ENCODE assay signal across 17 cellular contexts in genomic region chr13:57264965-57265364, GRCh38.
DNase-seq lines count a peak whose midpoint lies in the region; TF ChIP-seq lines count a peak whose summit lies in the region.
"Had no signal": no experiment of that assay in that cellular context is flagged by ENCODE, and none has a peak within 500 bp of the region (broad histone marks: within the 10 kb centered on the region; RNA-seq: fewer than 3 reads in every experiment).

No MANE protein-coding gene starts in this region.

- no peaks in the 10 kb centered on the region for H3F3A ChIP-seq in neural progenitor cell (ENCODE audit: low read depth)

- H3K27me3 Mint-ChIP-seq in MCF 10A (ENCODE audit: insufficient read depth, unreplicated experiment) (no peaks in the 10 kb centered on the region), neural progenitor cell (ENCODE audit: insufficient read depth, low read depth) (no peaks in the 10 kb centered on the region)
- no peaks in the 10 kb centered on the region for H3K27me3 Mint-ChIP-seq in activated CD4-positive, alpha-beta T cell treated with anti-CD3 and anti-CD28 coated beads, Interleukin-2, amount 10 ng/mL, durations not matched to agents 7 days and 5 days
- H3K27me3 Mint-ChIP-seq: CD4-positive, alpha-beta memory T cell had no signal

- BruUV-seq in MCF 10A (replicated peaks; lab: Mats Ljungman, UMichigan): no TSS peak
- no TSS peak for BruUV-seq in mammary epithelial cell (replicated peaks; lab: Mats Ljungman, UMichigan)

- H3K27ac Mint-ChIP-seq in MCF 10A (ENCODE audit: low read depth, unreplicated experiment) (no peak overlapping the region), neural progenitor cell (no peak overlapping the region)
- no peak overlapping the region for H3K27ac Mint-ChIP-seq in activated CD4-positive, alpha-beta T cell treated with anti-CD3 and anti-CD28 coated beads, Interleukin-2, amount 10 ng/mL, durations not matched to agents 7 days and 5 days
- H3K27ac Mint-ChIP-seq: CD14-positive monocyte; CD4-positive, alpha-beta memory T cell had no signal

- H3K27me3 ChIP-seq in mammary epithelial cell (ENCODE audit: insufficient read depth, low read length): no peaks in the 10 kb centered on the region
- H3K27me3 ChIP-seq in neural progenitor cell: no peaks in the 10 kb centered on the region
- H3K27me3 ChIP-seq: BLaER1 had no signal

- intact Hi-C loops in MCF 10A (cut with micrococcal nuclease) (no loop called here), mammary epithelial cell (cut with micrococcal nuclease) (no loop called here)

- TF ChIP-seq CTCF in MCF 10A (IDR thresholded peaks at IDR 0.05; ENCODE audit: unreplicated experiment) (no peak), mammary epithelial cell (conservative IDR thresholded peaks at IDR 0.05 in 1 of 2, IDR thresholded peaks at IDR 0.05 in 1 of 2; ENCODE audit: extremely low read depth in 1 of 2, insufficient read depth in 1 of 2, low read depth in 1 of 2, low read length in 2 of 2) (no peak), neural progenitor cell (IDR thresholded peaks at IDR 0.05) (no peak)

- in situ Hi-C loops in mammary epithelial cell (cut with MboI; ENCODE audit: low sequenced_read_pairs in 2 of 2) (no loop called here), G401 (cut with HindIII; ENCODE audit: low sequenced_read_pairs) (no loop called here)

- H3K4me1 Mint-ChIP-seq in MCF 10A (ENCODE audit: insufficient read depth, unreplicated experiment): no peaks in the 10 kb centered on the region
- H3K4me1 Mint-ChIP-seq in neural progenitor cell: no peaks in the 10 kb centered on the region
- no peaks in the 10 kb centered on the region for H3K4me1 Mint-ChIP-seq in activated CD4-positive, alpha-beta T cell treated with anti-CD3 and anti-CD28 coated beads, Interleukin-2, amount 10 ng/mL, durations not matched to agents 7 days and 5 days
- H3K4me1 Mint-ChIP-seq: CD14-positive monocyte; CD4-positive, alpha-beta memory T cell had no signal

- H3K4me1 ChIP-seq in mammary epithelial cell (ENCODE audit: insufficient read depth, low read length): no peaks in the 10 kb centered on the region
- no peaks in the 10 kb centered on the region for H3K4me1 ChIP-seq in neural progenitor cell
- H3K4me1 ChIP-seq: BLaER1 had no signal

- no peak overlapping the region for H3K4me3 ChIP-seq in mammary epithelial cell (replicated peaks in 1 of 3; ENCODE audit: insufficient read depth in 1 of 3, low read depth in 2 of 3, low read length in 3 of 3)
- H3K4me3 ChIP-seq in neural progenitor cell: no peak overlapping the region
- H3K4me3 ChIP-seq: BLaER1 had no signal

- H2AFZ ChIP-seq in mammary epithelial cell (ENCODE audit: low read depth, low read length) (no peak overlapping the region), neural progenitor cell (replicated peaks) (no peak overlapping the region)

- H3K36me3 ChIP-seq in mammary epithelial cell (ENCODE audit: insufficient read depth, low read length): no peaks in the 10 kb centered on the region
- peaks cover 2% of the 10 kb centered on the region for H3K36me3 ChIP-seq in neural progenitor cell
- H3K36me3 ChIP-seq: BLaER1 had no signal

- H3K36me3 Mint-ChIP-seq in MCF 10A (ENCODE audit: insufficient read depth, unreplicated experiment) (no peaks in the 10 kb centered on the region), neural progenitor cell (no peaks in the 10 kb centered on the region)
- H3K36me3 Mint-ChIP-seq in activated CD4-positive, alpha-beta T cell treated with anti-CD3 and anti-CD28 coated beads, Interleukin-2, amount 10 ng/mL, durations not matched to agents 7 days and 5 days (ENCODE audit: low read depth): no peaks in the 10 kb centered on the region
- H3K36me3 Mint-ChIP-seq: CD14-positive monocyte; CD4-positive, alpha-beta memory T cell had no signal

- H3K4me3 Mint-ChIP-seq in MCF 10A (ENCODE audit: unreplicated experiment) (no peak overlapping the region), neural progenitor cell (no peak overlapping the region)
- H3K4me3 Mint-ChIP-seq in activated CD4-positive, alpha-beta T cell treated with anti-CD3 and anti-CD28 coated beads, Interleukin-2, amount 10 ng/mL, durations not matched to agents 7 days and 5 days: no peak overlapping the region
- H3K4me3 Mint-ChIP-seq: CD14-positive monocyte; CD4-positive, alpha-beta memory T cell had no signal

- dilution Hi-C loops in mammary epithelial cell (cut with HindIII; ENCODE audit: low sequenced_read_pairs): no loop called here

- H3K27ac ChIP-seq in mammary epithelial cell (ENCODE audit: insufficient read depth, low read depth, low read length) (no peak overlapping the region), neural progenitor cell (no peak overlapping the region)
- H3K27ac ChIP-seq: BLaER1 had no signal

- no peak overlapping the region for H3K9ac ChIP-seq in mammary epithelial cell (ENCODE audit: insufficient read depth, low read length)
- no peak overlapping the region for H3K9ac ChIP-seq in neural progenitor cell
- H3K9ac ChIP-seq: BLaER1 had no signal

- CTCF ChIA-PET in MCF 10A (lab: Yijun Ruan, JAX) (interaction anchor here (0.6 kb wide), 1 partner anchor 40 kb away, joined by 3 read pairs; no protein-coding TSS in a partner anchor), mammary epithelial cell (lab: Charles Lee; ENCODE audit: low non-redundant PET) (no interaction called here)
- CTCF ChIA-PET in activated CD4-positive, alpha-beta T cell treated with anti-CD3 and anti-CD28 coated beads, Interleukin-2, amount 10 ng/mL, durations not matched to agents 7 days and 5 days (lab: Charles Lee): no interaction called here

- H3K9me3 Mint-ChIP-seq in MCF 10A (ENCODE audit: unreplicated experiment) (no peaks in the 10 kb centered on the region), neural progenitor cell (peaks cover 3% of the 10 kb centered on the region)
- peaks cover 6% of the 10 kb centered on the region for H3K9me3 Mint-ChIP-seq in activated CD4-positive, alpha-beta T cell treated with anti-CD3 and anti-CD28 coated beads, Interleukin-2, amount 10 ng/mL, durations not matched to agents 7 days and 5 days

- peaks cover 8% of the 10 kb centered on the region for H3K9me3 ChIP-seq in mammary epithelial cell (replicated peaks; ENCODE audit: insufficient read depth, low read length)
- H3K9me3 ChIP-seq in neural progenitor cell (ENCODE audit: low read depth): no peaks in the 10 kb centered on the region
- H3K9me3 ChIP-seq: BLaER1 had no signal

- H3K79me2 ChIP-seq in mammary epithelial cell (ENCODE audit: insufficient read depth, low read length) (no peaks in the 10 kb centered on the region), neural progenitor cell (ENCODE audit: low read depth) (no peaks in the 10 kb centered on the region)

- peak; percentile 0 for DNase-seq in MCF 10A (ENCODE audit: unreplicated experiment)
- no peak for DNase-seq in mammary epithelial cell
- DNase-seq in astrocyte of the hippocampus (ENCODE audit: low read depth, low spot score): peak; percentile 0
- peak; percentile 3 for DNase-seq in neural progenitor cell (ENCODE audit: low spot score)
- no peak for DNase-seq in G401 (ENCODE audit: low spot score)
- no peak for DNase-seq in SIG-M5 treated with dmso at 0.1 percent for 504 hours (lab: John Stamatoyannopoulos, UW; ENCODE audit: unreplicated experiment)
- no peak for DNase-seq in activated CD4-positive, alpha-beta T cell treated with anti-CD3 and anti-CD28 coated beads, Interleukin-2, amount 10 ng/mL, durations not matched to agents 7 days and 5 days
- DNase-seq: 8988T; CD4-positive, alpha-beta memory T cell; DMS153; DND-41; EL; GOT3; H7; IMR-90 had no signal

- POLR2A ChIA-PET in MCF 10A (lab: Yijun Ruan, JAX): interaction anchor here (0.6 kb wide), 1 partner anchor 162 kb away, joined by 3 read pairs; no protein-coding TSS in a partner anchor
- POLR2A ChIA-PET in activated CD4-positive, alpha-beta T cell treated with anti-CD3 and anti-CD28 coated beads, Interleukin-2, amount 10 ng/mL, durations not matched to agents 7 days and 5 days (lab: Charles Lee): no interaction called here

- H4K20me1 ChIP-seq in mammary epithelial cell (ENCODE audit: insufficient read depth, low read length): no peaks in the 10 kb centered on the region
- no peaks in the 10 kb centered on the region for H4K20me1 ChIP-seq in neural progenitor cell (ENCODE audit: low read depth)
- H4K20me1 ChIP-seq: BLaER1 had no signal

- H3K4me2 ChIP-seq in mammary epithelial cell (ENCODE audit: insufficient read depth, low read depth, low read length): no peak overlapping the region
- no peak overlapping the region for H3K4me2 ChIP-seq in neural progenitor cell
- H3K4me2 ChIP-seq: BLaER1 had no signal

Comparison
In these comparisons a context has a peak if more than half of its experiments do, and no peak if none do; other contexts are left out.
1. DNase-seq: peak in MCF 10A (single experiment), astrocyte of the hippocampus (single experiment) and neural progenitor cell (single experiment); none in mammary epithelial cell (single experiment), G401 (single experiment), SIG-M5 treated with dmso at 0.1 percent for 504 hours (single experiment) and activated CD4-positive, alpha-beta T cell treated with anti-CD3 and anti-CD28 coated beads, Interleukin-2, amount 10 ng/mL, durations not matched to agents 7 days and 5 days (single experiment).